Comparison of ENCODE assay signal across 13 cellular contexts in genomic region chr19:48654299-48655059, GRCh38. TPM values are rescaled to one million over a fixed set of nuclear protein-coding genes. Genes with fewer than 3 reads are reported as not detected.
A peak's percentile ranks its signal among the peaks of the same experiment; 100 is the strongest.
DNase-seq lines count a peak whose midpoint lies in the region; ATAC-seq and TF ChIP-seq lines count a peak whose summit lies in the region.
"Had no signal": no experiment of that assay in that cellular context is flagged by ENCODE, and none has a peak within 500 bp of the region (broad histone marks: within the 10 kb centered on the region; RNA-seq: fewer than 3 reads in every experiment).

No MANE protein-coding gene starts in this region.

- intact Hi-C loops in natural killer cell (cut with micrococcal nuclease): no loop called here

- H3K4me3 Mint-ChIP-seq in natural killer cell treated with Interleukin-12 subunit alpha and Interleukin-12 subunit beta and Interleukin-15 and Interleukin-18, amount 100 ng/mL, for 72 hours: no peak overlapping the region
- no peak overlapping the region for H3K4me3 Mint-ChIP-seq in natural killer cell

- no peaks in the 10 kb centered on the region for H3K36me3 Mint-ChIP-seq in natural killer cell treated with Interleukin-12 subunit alpha and Interleukin-12 subunit beta and Interleukin-15 and Interleukin-18, amount 100 ng/mL, for 72 hours
- H3K36me3 Mint-ChIP-seq in natural killer cell: no peaks in the 10 kb centered on the region

- no peak for ATAC-seq in natural killer cell treated with Interleukin-12 subunit alpha and Interleukin-12 subunit beta and Interleukin-15 and Interleukin-18, amount 100 ng/mL, for 72 hours
- ATAC-seq in natural killer cell (no peak), GM21576 (IDR thresholded peaks at IDR 0.05; ENCODE audit: unreplicated experiment) (no peak)

- no peaks in the 10 kb centered on the region for H3K9me3 Mint-ChIP-seq in natural killer cell treated with Interleukin-12 subunit alpha and Interleukin-12 subunit beta and Interleukin-15 and Interleukin-18, amount 100 ng/mL, for 72 hours
- H3K9me3 Mint-ChIP-seq in natural killer cell: no peaks in the 10 kb centered on the region

- no peak for DNase-seq in natural killer cell treated with Interleukin-12 subunit alpha and Interleukin-12 subunit beta and Interleukin-15 and Interleukin-18, amount 100 ng/mL, for 72 hours (ENCODE audit: low spot score)
- DNase-seq in natural killer cell: no peak
- peak; percentile 68 for DNase-seq in NCI-H446 treated with DMSO at 0.1 percent for 48 hours (lab: John Stamatoyannopoulos, UW)
- peak; percentile 30 for DNase-seq in choroid plexus epithelial cell (ENCODE audit: low read depth)
- no peak for DNase-seq in HuH-7.5 (ENCODE audit: low spot score)
- DNase-seq in GM13976 (ENCODE audit: low spot score): no peak
- DNase-seq in cerebellar nuclear complex (lab: John Stamatoyannopoulos, UW): no peak
- DNase-seq: activated T-cell treated with anti-CD3 and anti-CD28 coated beads, Interleukin-2, amount 50 U/mL, for 1 hour; adrenal gland; dorsolateral prefrontal cortex; GOT3; SW 1271 had no signal

- H3K4me1 Mint-ChIP-seq in natural killer cell treated with Interleukin-12 subunit alpha and Interleukin-12 subunit beta and Interleukin-15 and Interleukin-18, amount 100 ng/mL, for 72 hours (ENCODE audit: low read depth in 2 of 2): peaks cover 5% of the 10 kb centered on the region in 2 donors
- H3K4me1 Mint-ChIP-seq in natural killer cell: peaks cover 2 to 3% of the 10 kb centered on the region in 2 donors

- H3K27me3 Mint-ChIP-seq in natural killer cell treated with Interleukin-12 subunit alpha and Interleukin-12 subunit beta and Interleukin-15 and Interleukin-18, amount 100 ng/mL, for 72 hours: no peaks in the 10 kb centered on the region
- peaks cover 0 to 3% of the 10 kb centered on the region in 2 donors for H3K27me3 Mint-ChIP-seq in natural killer cell (ENCODE audit: low read depth in 2 of 2)

- H3K27ac Mint-ChIP-seq in natural killer cell treated with Interleukin-12 subunit alpha and Interleukin-12 subunit beta and Interleukin-15 and Interleukin-18, amount 100 ng/mL, for 72 hours: peak overlapping the region; percentile 14 to 52
- peak overlapping the region in 1 of 2 donors; percentile 20 for H3K27ac Mint-ChIP-seq in natural killer cell

- H3K4me3 ChIP-seq in choroid plexus epithelial cell (ENCODE audit: low read depth, low read length): no peak overlapping the region
- H3K4me3 ChIP-seq: adrenal gland, dorsolateral prefrontal cortex had no signal

- TF ChIP-seq CTCF in natural killer cell (IDR thresholded peaks at IDR 0.05): no peak
- TF ChIP-seq CTCF in choroid plexus epithelial cell (conservative IDR thresholded peaks at IDR 0.05; ENCODE audit: low read depth, low read length): no peak
- no peak for TF ChIP-seq CTCF in GM13976 (IDR thresholded peaks at IDR 0.05; ENCODE audit: borderline replicate concordance, control extremely low read depth, extremely low read depth, insufficient read depth, missing control alignments)

- in situ Hi-C loops in GM13976 (cut with MboI; ENCODE audit: low sequenced_read_pairs, unreplicated experiment): no loop called here

RNA-seq across cellular contexts. Expression of gene CA11, which starts 8.5 kb away (rescaled TPM):
- 1 to 10 TPM; 4.7 to 4.9 TPM for total RNA-seq in natural killer cell treated with Interleukin-12 subunit alpha and Interleukin-12 subunit beta and Interleukin-15 and Interleukin-18, amount 100 ng/mL, for 72 hours
- 10 to 100 TPM in 2 of 3 donors, 1 to 10 TPM in 1; 9.2 to 11.9 (median 11.0) TPM for total RNA-seq in natural killer cell

RNA-seq across cellular contexts. Expression of gene DBP, which starts 17.3 kb away (rescaled TPM):
- 1 to 10 TPM; 3.8 to 3.9 TPM for total RNA-seq in natural killer cell treated with Interleukin-12 subunit alpha and Interleukin-12 subunit beta and Interleukin-15 and Interleukin-18, amount 100 ng/mL, for 72 hours
- 10 to 100 TPM; 16.4 to 31.2 (median 24.3) TPM for total RNA-seq in natural killer cell

RNA-seq across cellular contexts. Expression of gene NTN5, which starts 18.3 kb away (rescaled TPM):
- under 1 TPM; 0.21 to 0.28 TPM for total RNA-seq in natural killer cell treated with Interleukin-12 subunit alpha and Interleukin-12 subunit beta and Interleukin-15 and Interleukin-18, amount 100 ng/mL, for 72 hours
- 1 to 10 TPM; 1.3 to 3.4 (median 2.1) TPM for total RNA-seq in natural killer cell

RNA-seq across cellular contexts. Expression of gene SPHK2, which starts 35.2 kb away (rescaled TPM):
- 10 to 100 TPM; 37.9 to 71.4 TPM for total RNA-seq in natural killer cell treated with Interleukin-12 subunit alpha and Interleukin-12 subunit beta and Interleukin-15 and Interleukin-18, amount 100 ng/mL, for 72 hours
- 10 to 100 TPM; 18.6 to 28.3 (median 23.2) TPM for total RNA-seq in natural killer cell

RNA-seq across cellular contexts. Expression of gene RPL18, which starts 35.5 kb away (rescaled TPM):
- 1,000 to 10,000 TPM; 1,029 to 1,552 TPM for total RNA-seq in natural killer cell treated with Interleukin-12 subunit alpha and Interleukin-12 subunit beta and Interleukin-15 and Interleukin-18, amount 100 ng/mL, for 72 hours
- 1,000 to 10,000 TPM in 2 of 3 donors, 100 to 1,000 TPM in 1; 900 to 1,086 (median 1,066) TPM for total RNA-seq in natural killer cell

Comparison
In these comparisons a context has a peak if more than half of its experiments do, and no peak if none do; other contexts are left out.
1. DNase-seq: peak in NCI-H446 treated with DMSO at 0.1 percent for 48 hours (single experiment) and choroid plexus epithelial cell (single experiment); none in natural killer cell treated with Interleukin-12 subunit alpha and Interleukin-12 subunit beta and Interleukin-15 and Interleukin-18, amount 100 ng/mL, for 72 hours (single experiment), natural killer cell (single experiment), HuH-7.5 (single experiment), GM13976 (single experiment) and cerebellar nuclear complex (0 of 2).